ENCODE assay signal across 9 cellular contexts in the genomic region with DNA sequence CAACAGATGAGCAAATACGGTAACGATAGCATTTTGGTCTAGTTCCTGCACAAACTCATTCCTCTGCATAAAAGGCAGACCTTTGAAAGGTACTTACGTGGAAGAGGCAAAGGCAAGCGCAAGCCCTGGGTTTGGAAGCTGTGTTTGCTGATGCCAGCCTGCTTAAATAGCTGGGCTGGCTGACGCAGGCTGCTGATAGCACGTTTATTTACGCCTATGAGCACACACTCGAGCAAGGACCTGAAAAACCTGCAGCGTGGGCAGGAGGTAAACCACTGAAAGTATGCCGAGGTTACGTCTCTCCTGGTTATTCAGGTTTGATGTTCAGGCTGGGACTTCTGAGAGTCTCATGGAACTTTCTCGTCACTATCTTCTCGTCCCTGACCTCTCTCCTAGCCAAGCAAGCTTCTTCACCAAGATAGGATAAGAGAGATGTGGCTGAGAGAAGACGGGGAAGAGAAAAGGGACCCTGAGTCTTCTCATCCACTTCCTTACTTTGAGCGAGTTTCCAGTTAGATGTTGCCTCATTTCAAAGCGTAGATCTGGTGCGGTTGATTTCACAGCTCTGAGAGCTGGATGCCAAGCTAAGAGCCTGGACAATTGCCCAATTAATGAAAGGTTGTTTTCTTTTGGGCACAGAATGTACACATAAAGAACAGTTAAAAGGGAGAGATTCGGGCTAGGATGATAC. TPM values are rescaled to one million over a fixed set of nuclear protein-coding genes. Genes with fewer than 3 reads are reported as not detected.
A peak's percentile ranks its signal among the peaks of the same experiment; 100 is the strongest.
DNase-seq lines count a peak whose midpoint lies in the region; TF ChIP-seq lines count a peak whose summit lies in the region.
"Had no signal": no experiment of that assay in that cellular context is flagged by ENCODE, and none has a peak within 500 bp of the region (broad histone marks: within the 10 kb centered on the region; RNA-seq: fewer than 3 reads in every experiment).

Gene HOPX, minus strand, starts transcription at position 139 of the 691 bp plus-strand sequence. CDS start 23,480 bp downstream, outside the sequence.

- no peaks in the 10 kb centered on the region for H3K9me2 ChIP-seq in hepatocyte (replicated peaks; ENCODE audit: insufficient read depth)
- no peaks in the 10 kb centered on the region for H3K9me2 ChIP-seq in GM23248 (ENCODE audit: insufficient read depth)

- H3K36me3 ChIP-seq in hepatocyte (replicated peaks; ENCODE audit: insufficient read depth, low read depth): no peaks in the 10 kb centered on the region
- no peaks in the 10 kb centered on the region for H3K36me3 ChIP-seq in esophagus muscularis mucosa
- no peaks in the 10 kb centered on the region for H3K36me3 ChIP-seq in GM23248 (ENCODE audit: low read depth)
- H3K36me3 ChIP-seq: SJSA1 had no signal

- H3K79me2 ChIP-seq in hepatocyte (no peaks in the 10 kb centered on the region), GM23248 (ENCODE audit: insufficient read depth) (no peaks in the 10 kb centered on the region)

- H3K9ac ChIP-seq in GM23248: no peak within 1 kb of the TSS

- H3K9me3 ChIP-seq in hepatocyte (ENCODE audit: low read depth): no peaks in the 10 kb centered on the region
- H3K9me3 ChIP-seq in esophagus muscularis mucosa: no peaks in the 10 kb centered on the region
- no peaks in the 10 kb centered on the region for H3K9me3 ChIP-seq in GM23248 (ENCODE audit: low read depth)
- H3K9me3 ChIP-seq: SJSA1 had no signal

- H3K27ac ChIP-seq in hepatocyte: peak within 1 kb of the TSS; percentile 47
- no peak within 1 kb of the TSS for H3K27ac ChIP-seq in esophagus muscularis mucosa (replicated peaks in 1 of 4)
- H3K27ac ChIP-seq in GM23248: no peak within 1 kb of the TSS
- H3K27ac ChIP-seq: SJSA1 had no signal

- intact Hi-C loops in esophagus muscularis mucosa (cut with DNase I): no loop called here

- no peak within 1 kb of the TSS for H3K4me3 ChIP-seq in hepatocyte
- H3K4me3 ChIP-seq in esophagus muscularis mucosa: peak within 1 kb of the TSS in 1 of 4 donors; percentile 11
- H3K4me3 ChIP-seq in GM23248: no peak within 1 kb of the TSS
- H3K4me3 ChIP-seq: SJSA1 had no signal

- no peaks in the 10 kb centered on the region for H3F3A ChIP-seq in GM23248 (ENCODE audit: insufficient read depth)

- H2AFZ ChIP-seq in hepatocyte: no peak within 1 kb of the TSS
- no peak within 1 kb of the TSS for H2AFZ ChIP-seq in GM23248

- TF ChIP-seq EP300 in esophagus muscularis mucosa (IDR thresholded peaks at IDR 0.05): no peak

- TF ChIP-seq CTCF in hepatocyte (IDR thresholded peaks at IDR 0.05; ENCODE audit: poor library complexity): no peak
- TF ChIP-seq CTCF in esophagus muscularis mucosa (IDR thresholded peaks at IDR 0.05): no peak

- TF ChIP-seq POLR2A in esophagus muscularis mucosa (IDR thresholded peaks at IDR 0.05; ENCODE audit: low read depth): no peak

- DNase-seq in NCI-H1417 (lab: John Stamatoyannopoulos, UW): peak; percentile 29 to 68 (median 44)
- no peak for DNase-seq in NCI-H1417 treated with DMSO at 0.1 percent for 48 hours (lab: John Stamatoyannopoulos, UW)
- DNase-seq in NCI-H748 (lab: John Stamatoyannopoulos, UW; ENCODE audit: unreplicated experiment): peak; percentile 71
- DNase-seq in activated effector memory CD4-positive, alpha-beta T cell treated with Interleukin-2 at 50 U/mL for 16 hours: peak; percentile 7
- peak; percentile 69 for DNase-seq in hepatocyte (ENCODE audit: low spot score)
- peak; percentile 36 to 68 (median 64) for DNase-seq in stimulated activated CD4-positive, alpha-beta T cell treated with anti-CD3 and anti-CD28 coated beads, TNF-alpha, amount 100 ng/mL, for 24 hours (ENCODE audit: low read depth in 3 of 3)
- no peak for DNase-seq in esophagus muscularis mucosa (ENCODE audit: extremely low spot score)
- no peak for DNase-seq in GM23248

- peaks cover 4% of the 10 kb centered on the region for H3K4me1 ChIP-seq in hepatocyte (ENCODE audit: insufficient read depth)
- H3K4me1 ChIP-seq in esophagus muscularis mucosa: peaks cover 0 to 13% (median 9%) of the 10 kb centered on the region in 4 donors
- H3K4me1 ChIP-seq in GM23248 (ENCODE audit: insufficient read depth): 0 out of 2 replicates have a peak, but pooled peaks cover 2% of the 10 kb centered on the region

- no peaks in the 10 kb centered on the region for H4K20me1 ChIP-seq in hepatocyte (ENCODE audit: insufficient read depth, poor library complexity, severe bottlenecking)
- H4K20me1 ChIP-seq in GM23248 (ENCODE audit: insufficient read depth): no peaks in the 10 kb centered on the region

- in situ Hi-C loops in GM23248 (cut with MboI): no loop called here

- H3K4me2 ChIP-seq in hepatocyte (peak within 1 kb of the TSS; percentile 53), GM23248 (ENCODE audit: unreplicated experiment) (no peak within 1 kb of the TSS)

- WGBS in hepatocyte (ENCODE audit: low lambda C conversion rate, missing lambda C conversion rate): 45% methylated on average over 18 of the region's 18 CpGs
- WGBS in esophagus muscularis mucosa: 51% methylated on average over 18 of the region's 18 CpGs
- WGBS in GM23248 (ENCODE audit: low coverage in 1 of 2, low lambda C conversion rate in 2 of 2, missing lambda C conversion rate in 2 of 2), 2 experiments: 60 to 63% methylated on average over 18 of the region's 18 CpGs

- no peaks in the 10 kb centered on the region for H3K27me3 ChIP-seq in hepatocyte
- H3K27me3 ChIP-seq in esophagus muscularis mucosa: peaks cover 0 to 17% (median 0%) of the 10 kb centered on the region in 4 donors
- H3K27me3 ChIP-seq in GM23248 (replicated peaks; ENCODE audit: insufficient read depth): peaks cover 54% of the 10 kb centered on the region

RNA-seq across cellular contexts. Expression of gene HOPX, which starts in this region (rescaled TPM):
- 17.7 and 20.8 TPM in 2 replicates for total RNA-seq in hepatocyte
- 11.7 and 17.5 TPM in 2 replicates for polyA plus RNA-seq in hepatocyte
- total RNA-seq in esophagus muscularis mucosa: 10 to 100 TPM in 1 of 4 donors, 1 to 10 TPM in 3; 5.1 to 11.9 (median 7.5) TPM
- total RNA-seq in GM23248 (2014; rRNA removed; shearing (Covaris generic)): not detected in 2 replicates
- not detected in 2 replicates for polyA plus RNA-seq in GM23248 (2016; fragmentation: Nextera tagmentation; extraction: Ambion mirVana)

Comparison
In these comparisons a context has a peak if more than half of its experiments do, and no peak if none do; other contexts are left out.
1. RNA of gene HOPX (polyA plus RNA-seq): 11.7 to 17.5 TPM in hepatocyte; not detected in GM23248; every median in the first group is over 10 times any median in the second.
2. DNase-seq: peak in NCI-H1417 (3 of 3), NCI-H748 (single experiment), activated effector memory CD4-positive, alpha-beta T cell treated with Interleukin-2 at 50 U/mL for 16 hours (single experiment), hepatocyte (single experiment) and stimulated activated CD4-positive, alpha-beta T cell treated with anti-CD3 and anti-CD28 coated beads, TNF-alpha, amount 100 ng/mL, for 24 hours (3 of 3); none in NCI-H1417 treated with DMSO at 0.1 percent for 48 hours (single experiment), esophagus muscularis mucosa (single experiment) and GM23248 (single experiment).